ENCODE assay signal across 12 cellular contexts in the genomic region with DNA sequence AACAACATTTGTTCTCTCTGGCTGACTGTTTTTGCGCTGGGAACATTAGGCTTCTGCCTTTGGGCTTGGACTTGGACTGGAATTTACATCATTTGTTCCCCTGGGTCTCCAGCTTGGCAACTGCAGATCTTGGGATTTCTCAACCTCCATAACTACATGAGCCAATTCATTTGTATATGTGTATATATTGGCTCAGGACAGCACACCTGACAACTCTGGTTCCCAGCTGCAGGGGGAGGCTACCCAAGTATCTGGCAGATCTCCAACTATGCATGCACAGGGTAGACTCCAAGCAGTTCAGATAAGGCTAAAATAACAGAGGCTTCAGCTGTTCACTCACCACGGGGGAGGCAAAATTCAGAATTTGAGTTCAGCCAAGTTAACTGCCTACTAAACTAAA. TPM values are rescaled to one million over a fixed set of nuclear protein-coding genes. Genes with fewer than 3 reads are reported as not detected.
DNase-seq lines count a peak whose midpoint lies in the region; ATAC-seq and TF ChIP-seq lines count a peak whose summit lies in the region.
"Had no signal": no experiment of that assay in that cellular context is flagged by ENCODE, and none has a peak within 500 bp of the region (broad histone marks: within the 10 kb centered on the region; RNA-seq: fewer than 3 reads in every experiment).

No MANE protein-coding gene starts in this region.

- H4K20me1 ChIP-seq in hepatocyte (ENCODE audit: insufficient read depth, poor library complexity, severe bottlenecking), result no peaks in the 10 kb centered on the region

- TF ChIP-seq CTCF in hepatocyte (IDR thresholded peaks at IDR 0.05; ENCODE audit: poor library complexity), result no peak
- no peak for TF ChIP-seq CTCF in thyroid gland (IDR thresholded peaks at IDR 0.05)

- 44% methylated on average over 2 of the region's 2 CpGs for WGBS in hepatocyte (ENCODE audit: low lambda C conversion rate, missing lambda C conversion rate)
- 29 to 36% methylated on average over 2 of the region's 2 CpGs for WGBS in thyroid gland, 2 donors

- H3K9me2 ChIP-seq in hepatocyte (replicated peaks; ENCODE audit: insufficient read depth), result no peaks in the 10 kb centered on the region

- H3K27me3 ChIP-seq in hepatocyte (no peaks in the 10 kb centered on the region), thyroid gland (no peaks in the 10 kb centered on the region)

- in situ Hi-C loops in ACHN (cut with HindIII; ENCODE audit: low pct_ligation_motif_present, low pct_unique_long_range_greater_than_20kb, low sequenced_read_pairs), result no loop called here

- H3K27ac ChIP-seq in hepatocyte (peak overlapping the region; percentile 81), thyroid gland (peak overlapping the region in 2 of 3 donors; percentile 21 to 33)
- H3K27ac ChIP-seq: 22Rv1 had no signal

- no peak overlapping the region for H2AFZ ChIP-seq in hepatocyte

- ATAC-seq in GM21737 (IDR thresholded peaks at IDR 0.05; ENCODE audit: unreplicated experiment), result no peak
- ATAC-seq: T-cell had no signal

- no peak overlapping the region for H3K4me2 ChIP-seq in hepatocyte

- DNase-seq in DMS53 (lab: John Stamatoyannopoulos, UW) (peak; percentile 27), DMS53 treated with DMSO at 0.1 percent for 48 hours (lab: John Stamatoyannopoulos, UW; ENCODE audit: unreplicated experiment) (no peak), astrocyte of the hippocampus (ENCODE audit: low read depth, low spot score) (peak; percentile 93), hepatocyte (ENCODE audit: low spot score) (peak; percentile 78), thyroid gland (peak; percentile 46 to 50), NOMO-1 (lab: John Stamatoyannopoulos, UW; ENCODE audit: unreplicated experiment in 2 of 2) (no peak), ACHN (no peak)
- DNase-seq: activated naive CD4-positive, alpha-beta T cell treated with anti-CD3 and anti-CD28 coated beads, Interleukin-2, amount 50 U/mL, for 16 hours; T-cell had no signal

- H3K4me1 ChIP-seq in hepatocyte (ENCODE audit: insufficient read depth) (peaks cover 37% of the 10 kb centered on the region), thyroid gland (peaks cover 0 to 26% of the 10 kb centered on the region in 2 donors)

- no peaks in the 10 kb centered on the region for H3K9me3 ChIP-seq in hepatocyte (ENCODE audit: low read depth)
- no peaks in the 10 kb centered on the region for H3K9me3 ChIP-seq in thyroid gland

- H3K4me3 ChIP-seq in hepatocyte (no peak overlapping the region), thyroid gland (replicated peaks in 1 of 3) (no peak overlapping the region)
- H3K4me3 ChIP-seq: skin epidermis had no signal

- H3K79me2 ChIP-seq in hepatocyte, result no peaks in the 10 kb centered on the region

- TF ChIP-seq POLR2A in thyroid gland (IDR thresholded peaks at IDR 0.05), result no peak

- intact Hi-C loops in thyroid gland (cut with DNase I), result no loop called here

- no peaks in the 10 kb centered on the region for H3K36me3 ChIP-seq in hepatocyte (replicated peaks; ENCODE audit: insufficient read depth, low read depth)
- no peaks in the 10 kb centered on the region for H3K36me3 ChIP-seq in thyroid gland

RNA-seq across cellular contexts. Expression of gene F2RL1, which starts 31.6 kb away (rescaled TPM):
- total RNA-seq in hepatocyte (210 and 235 TPM in 2 replicates), thyroid gland (10 to 100 TPM; 10.2 to 14.9 (median 13.6) TPM)
- 88.0 and 130 TPM in 2 replicates for polyA plus RNA-seq in hepatocyte

Comparison
In these comparisons a context has a peak if more than half of its experiments do, and no peak if none do; other contexts are left out.
1. DNase-seq: peak in DMS53 (single experiment), astrocyte of the hippocampus (single experiment), hepatocyte (single experiment) and thyroid gland (2 of 2); none in DMS53 treated with DMSO at 0.1 percent for 48 hours (single experiment), NOMO-1 (0 of 2) and ACHN (single experiment).
2. RNA of gene F2RL1, which starts 31.6 kb away (total RNA-seq): 210 to 235 TPM in hepatocyte; 10.2 to 14.9 TPM in thyroid gland; every median in the first group is over 10 times any median in the second.